In the genomic region with DNA sequence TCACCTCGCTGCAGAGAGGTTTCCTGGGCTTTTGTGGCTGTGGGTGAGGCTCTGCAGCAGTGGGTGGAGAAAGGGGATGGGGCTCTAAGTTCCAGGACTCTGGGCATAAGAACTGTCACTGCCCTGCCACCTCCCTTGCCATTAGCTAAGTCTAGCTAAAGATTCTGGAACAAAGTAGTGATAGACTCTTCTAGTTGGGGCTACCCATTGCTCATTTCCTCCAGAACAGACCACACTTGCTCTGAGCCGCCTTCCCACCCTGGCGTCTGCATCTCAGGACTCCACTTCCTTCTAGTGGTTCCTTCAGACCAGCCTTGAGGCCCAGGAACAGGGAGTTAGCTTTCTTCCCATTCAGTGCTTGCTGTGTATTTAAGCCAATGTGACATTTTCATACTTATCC, we compare ENCODE assay signal across 16 cellular contexts. TPM values are rescaled to one million over a fixed set of nuclear protein-coding genes. Genes with fewer than 3 reads are reported as not detected.
DNase-seq lines count a peak whose midpoint lies in the region; ATAC-seq and TF ChIP-seq lines count a peak whose summit lies in the region.
"Had no signal": no experiment of that assay in that cellular context is flagged by ENCODE, and none has a peak within 500 bp of the region (broad histone marks: within the 10 kb centered on the region; RNA-seq: fewer than 3 reads in every experiment).

No MANE protein-coding gene starts in this region.

- peak; percentile 59 for ATAC-seq in activated CD4-positive, alpha-beta T cell treated with anti-CD3 and anti-CD28 coated beads for 36 hours
- ATAC-seq in activated CD8-positive, alpha-beta T cell treated with anti-CD3 and anti-CD28 coated beads for 36 hours = peak; percentile 64
- ATAC-seq in left lobe of liver = peak; percentile 42
- ATAC-seq: Panc1 had no signal

- peaks cover 24% of the 10 kb centered on the region for H3K36me3 Mint-ChIP-seq in activated CD4-positive, alpha-beta T cell treated with anti-CD3 and anti-CD28 coated beads for 36 hours (ENCODE audit: low read depth)
- no peaks in the 10 kb centered on the region for H3K36me3 Mint-ChIP-seq in activated CD4-positive, alpha-beta T cell treated with anti-CD3 and anti-CD28 coated beads, Interleukin-2, amount 10 ng/mL, durations not matched to agents 7 days and 5 days (ENCODE audit: low read depth)
- H3K36me3 Mint-ChIP-seq in activated CD8-positive, alpha-beta T cell treated with anti-CD3 and anti-CD28 coated beads for 36 hours (ENCODE audit: low read depth) = peaks cover 19% of the 10 kb centered on the region
- no peaks in the 10 kb centered on the region for H3K36me3 Mint-ChIP-seq in nephron progenitor cell (ENCODE audit: low read depth)

- H3K4me3 Mint-ChIP-seq in activated CD4-positive, alpha-beta T cell treated with anti-CD3 and anti-CD28 coated beads for 36 hours = no peak overlapping the region
- no peak overlapping the region for H3K4me3 Mint-ChIP-seq in activated CD4-positive, alpha-beta T cell treated with anti-CD3 and anti-CD28 coated beads, Interleukin-2, amount 10 ng/mL, durations not matched to agents 7 days and 5 days
- H3K4me3 Mint-ChIP-seq in activated CD8-positive, alpha-beta T cell treated with anti-CD3 and anti-CD28 coated beads for 36 hours = no peak overlapping the region
- H3K4me3 Mint-ChIP-seq in nephron progenitor cell = no peak overlapping the region
- H3K4me3 Mint-ChIP-seq: nephron had no signal

- POLR2A ChIA-PET in activated CD4-positive, alpha-beta T cell treated with anti-CD3 and anti-CD28 coated beads for 36 hours (lab: Charles Lee) = no interaction called here
- POLR2A ChIA-PET in activated CD4-positive, alpha-beta T cell treated with anti-CD3 and anti-CD28 coated beads, Interleukin-2, amount 10 ng/mL, durations not matched to agents 7 days and 5 days (lab: Charles Lee) = no interaction called here
- POLR2A ChIA-PET in activated CD8-positive, alpha-beta T cell treated with anti-CD3 and anti-CD28 coated beads for 36 hours (lab: Charles Lee) = interaction anchor here (1.0 kb wide), 1 partner anchor 21 kb away, joined by 3 read pairs; no protein-coding TSS in a partner anchor

- DNase-seq in activated CD4-positive, alpha-beta T cell treated with anti-CD3 and anti-CD28 coated beads for 36 hours = peak; percentile 19
- DNase-seq in activated CD4-positive, alpha-beta T cell treated with anti-CD3 and anti-CD28 coated beads, Interleukin-2, amount 10 ng/mL, durations not matched to agents 7 days and 5 days = no peak
- peak; percentile 35 for DNase-seq in activated CD8-positive, alpha-beta T cell treated with anti-CD3 and anti-CD28 coated beads for 36 hours
- DNase-seq in left lobe of liver (ENCODE audit: low spot score) (no peak), nephron progenitor cell (no peak), DMS53 (lab: John Stamatoyannopoulos, UW) (no peak), ecto neural progenitor cell (ENCODE audit: low spot score) (no peak)
- DNase-seq: effector memory CD4-positive, alpha-beta T cell; NCI-H1092; T-helper 9 cell had no signal

- peaks cover 45% of the 10 kb centered on the region for H3K4me1 Mint-ChIP-seq in activated CD4-positive, alpha-beta T cell treated with anti-CD3 and anti-CD28 coated beads for 36 hours
- H3K4me1 Mint-ChIP-seq in activated CD4-positive, alpha-beta T cell treated with anti-CD3 and anti-CD28 coated beads, Interleukin-2, amount 10 ng/mL, durations not matched to agents 7 days and 5 days = peaks cover 20% of the 10 kb centered on the region
- peaks cover 45% of the 10 kb centered on the region for H3K4me1 Mint-ChIP-seq in activated CD8-positive, alpha-beta T cell treated with anti-CD3 and anti-CD28 coated beads for 36 hours (ENCODE audit: low read depth)
- H3K4me1 Mint-ChIP-seq in nephron progenitor cell = peaks cover 41% of the 10 kb centered on the region

- H3K9me3 ChIP-seq in subcutaneous abdominal adipose tissue (ENCODE audit: control insufficient read depth in 5 of 5, low read length in 5 of 5) = no peaks in the 10 kb centered on the region
- H3K9me3 ChIP-seq: adrenal gland, thoracic aorta had no signal

- H3K36me3 ChIP-seq in subcutaneous abdominal adipose tissue (ENCODE audit: control insufficient read depth in 5 of 5, insufficient read depth in 5 of 5, low read length in 5 of 5) = peaks cover 0 to 22% (median 4%) of the 10 kb centered on the region in 5 donors
- H3K36me3 ChIP-seq: adrenal gland, thoracic aorta had no signal

- no peak overlapping the region for H3K27ac Mint-ChIP-seq in activated CD4-positive, alpha-beta T cell treated with anti-CD3 and anti-CD28 coated beads for 36 hours
- H3K27ac Mint-ChIP-seq in activated CD4-positive, alpha-beta T cell treated with anti-CD3 and anti-CD28 coated beads, Interleukin-2, amount 10 ng/mL, durations not matched to agents 7 days and 5 days = no peak overlapping the region
- H3K27ac Mint-ChIP-seq in activated CD8-positive, alpha-beta T cell treated with anti-CD3 and anti-CD28 coated beads for 36 hours = no peak overlapping the region
- H3K27ac Mint-ChIP-seq in nephron progenitor cell = no peak overlapping the region
- H3K27ac Mint-ChIP-seq: nephron had no signal

- peaks cover 2 to 90% (median 64%) of the 10 kb centered on the region in 5 donors for H3K4me1 ChIP-seq in subcutaneous abdominal adipose tissue (ENCODE audit: control insufficient read depth in 5 of 5, insufficient read depth in 5 of 5, low read length in 5 of 5)

- no peaks in the 10 kb centered on the region for H3K27me3 Mint-ChIP-seq in activated CD4-positive, alpha-beta T cell treated with anti-CD3 and anti-CD28 coated beads for 36 hours
- no peaks in the 10 kb centered on the region for H3K27me3 Mint-ChIP-seq in activated CD4-positive, alpha-beta T cell treated with anti-CD3 and anti-CD28 coated beads, Interleukin-2, amount 10 ng/mL, durations not matched to agents 7 days and 5 days
- no peaks in the 10 kb centered on the region for H3K27me3 Mint-ChIP-seq in activated CD8-positive, alpha-beta T cell treated with anti-CD3 and anti-CD28 coated beads for 36 hours
- H3K27me3 Mint-ChIP-seq in nephron progenitor cell (ENCODE audit: low read depth, poor library complexity) = peaks cover 13% of the 10 kb centered on the region

- intact Hi-C loops in activated CD4-positive, alpha-beta T cell treated with anti-CD3 and anti-CD28 coated beads for 36 hours (cut with DNase I, micrococcal nuclease) = no loop called here
- intact Hi-C loops in activated CD8-positive, alpha-beta T cell treated with anti-CD3 and anti-CD28 coated beads for 36 hours (cut with micrococcal nuclease) = no loop called here

- no peak for TF ChIP-seq CTCF in activated CD8-positive, alpha-beta T cell treated with anti-CD3 and anti-CD28 coated beads for 36 hours (IDR thresholded peaks at IDR 0.05)
- no peak for TF ChIP-seq CTCF in nephron progenitor cell (IDR thresholded peaks at IDR 0.05)

- no peaks in the 10 kb centered on the region for H3K27me3 ChIP-seq in subcutaneous abdominal adipose tissue (ENCODE audit: control insufficient read depth in 5 of 5, insufficient read depth in 4 of 5, low read length in 5 of 5)
- H3K27me3 ChIP-seq: adrenal gland had no signal

- H3K4me3 ChIP-seq in subcutaneous abdominal adipose tissue (ENCODE audit: low read depth in 1 of 5, low read length in 5 of 5) = no peak overlapping the region
- H3K4me3 ChIP-seq: adrenal gland, thoracic aorta had no signal

- CTCF ChIA-PET in activated CD4-positive, alpha-beta T cell treated with anti-CD3 and anti-CD28 coated beads for 36 hours (lab: Charles Lee) = interaction anchor here (1.5 kb wide), 1 partner anchor 15 kb away, joined by 4 read pairs; no protein-coding TSS in a partner anchor
- CTCF ChIA-PET in activated CD4-positive, alpha-beta T cell treated with anti-CD3 and anti-CD28 coated beads, Interleukin-2, amount 10 ng/mL, durations not matched to agents 7 days and 5 days (lab: Charles Lee) = interaction anchor here (1.4 kb wide), 1 partner anchor 12 kb away, joined by 3 read pairs; no protein-coding TSS in a partner anchor
- CTCF ChIA-PET in activated CD8-positive, alpha-beta T cell treated with anti-CD3 and anti-CD28 coated beads for 36 hours (lab: Charles Lee) = no interaction called here

- H3K9ac ChIP-seq in subcutaneous abdominal adipose tissue (ENCODE audit: low read length in 5 of 5) = no peak overlapping the region

- H3K9me3 Mint-ChIP-seq in activated CD4-positive, alpha-beta T cell treated with anti-CD3 and anti-CD28 coated beads for 36 hours (ENCODE audit: low read depth) = no peaks in the 10 kb centered on the region
- no peaks in the 10 kb centered on the region for H3K9me3 Mint-ChIP-seq in activated CD4-positive, alpha-beta T cell treated with anti-CD3 and anti-CD28 coated beads, Interleukin-2, amount 10 ng/mL, durations not matched to agents 7 days and 5 days
- no peaks in the 10 kb centered on the region for H3K9me3 Mint-ChIP-seq in activated CD8-positive, alpha-beta T cell treated with anti-CD3 and anti-CD28 coated beads for 36 hours
- H3K9me3 Mint-ChIP-seq in nephron progenitor cell = no peaks in the 10 kb centered on the region
- H3K9me3 Mint-ChIP-seq: nephron had no signal

- peak overlapping the region; percentile 17 for H3K27ac ChIP-seq in subcutaneous abdominal adipose tissue (ENCODE audit: low read depth, low read length)
- H3K27ac ChIP-seq: HL-60 had no signal

RNA-seq across cellular contexts. Expression of a gene that starts 7.5 kb away (rescaled TPM):
- total RNA-seq in activated CD4-positive, alpha-beta T cell treated with anti-CD3 and anti-CD28 coated beads for 36 hours = 1 to 10 TPM; 9.2 to 9.6 TPM
- total RNA-seq in activated CD4-positive, alpha-beta T cell treated with anti-CD3 and anti-CD28 coated beads, Interleukin-2, amount 10 ng/mL, durations not matched to agents 7 days and 5 days = 1 to 10 TPM; 2.0 to 2.4 TPM
- 1 to 10 TPM; 6.6 to 8.0 TPM for total RNA-seq in activated CD8-positive, alpha-beta T cell treated with anti-CD3 and anti-CD28 coated beads for 36 hours
- total RNA-seq in left lobe of liver = 2.9 TPM

Comparison
In these comparisons a context has a peak if more than half of its experiments do, and no peak if none do; other contexts are left out.
1. DNase-seq: peak in activated CD4-positive, alpha-beta T cell treated with anti-CD3 and anti-CD28 coated beads for 36 hours (single experiment) and activated CD8-positive, alpha-beta T cell treated with anti-CD3 and anti-CD28 coated beads for 36 hours (single experiment); none in activated CD4-positive, alpha-beta T cell treated with anti-CD3 and anti-CD28 coated beads, Interleukin-2, amount 10 ng/mL, durations not matched to agents 7 days and 5 days (single experiment), left lobe of liver (single experiment), nephron progenitor cell (single experiment), DMS53 (single experiment) and ecto neural progenitor cell (single experiment).
2. Peak in every context shown above with its lines, with median percentiles within 50 percentile points of each other: ATAC-seq.